In genomic region chr11:9566561-9567063, GRCh38 we compare ENCODE assay signal across 9 cellular contexts. TPM values are rescaled to one million over a fixed set of nuclear protein-coding genes. Genes with fewer than 3 reads are reported as not detected.
A peak's percentile ranks its signal among the peaks of the same experiment; 100 is the strongest.
DNase-seq lines count a peak whose midpoint lies in the region; ATAC-seq and TF ChIP-seq lines count a peak whose summit lies in the region.
"Had no signal": no experiment of that assay in that cellular context is flagged by ENCODE, and none has a peak within 500 bp of the region (broad histone marks: within the 10 kb centered on the region; RNA-seq: fewer than 3 reads in every experiment).

No MANE protein-coding gene starts in this region.

- H3K4me1 ChIP-seq in colonic mucosa (no peaks in the 10 kb centered on the region), lung (ENCODE audit: control insufficient read depth in 2 of 2, insufficient read depth in 2 of 2, low read length in 2 of 2) (peaks cover 2 to 6% of the 10 kb centered on the region in 2 donors), upper lobe of right lung (peaks cover 17% of the 10 kb centered on the region)

- H3K27me3 ChIP-seq in colonic mucosa (no peaks in the 10 kb centered on the region), lung (ENCODE audit: control insufficient read depth, insufficient read depth) (no peaks in the 10 kb centered on the region), upper lobe of right lung (no peaks in the 10 kb centered on the region)
- H3K27me3 ChIP-seq: BLaER1 had no signal

- peak overlapping the region; percentile 76 to 86 for H3K4me3 Mint-ChIP-seq in activated T-cell treated with anti-CD3 and anti-CD28 coated beads, Interleukin-2, amount 50 U/mL, for 72 hours
- H3K4me3 Mint-ChIP-seq in activated T-cell treated with anti-CD3 and anti-CD28 coated beads, Interleukin-2, amount 50 U/mL, for 4 hours: no peak overlapping the region

- peaks cover under 1 to 1% of the 10 kb centered on the region in 2 donors for H3K9me3 Mint-ChIP-seq in activated T-cell treated with anti-CD3 and anti-CD28 coated beads, Interleukin-2, amount 50 U/mL, for 72 hours
- H3K9me3 Mint-ChIP-seq in activated T-cell treated with anti-CD3 and anti-CD28 coated beads, Interleukin-2, amount 50 U/mL, for 4 hours: peaks cover 6% of the 10 kb centered on the region

- peaks cover 2 to 6% of the 10 kb centered on the region in 2 donors for H3K36me3 Mint-ChIP-seq in activated T-cell treated with anti-CD3 and anti-CD28 coated beads, Interleukin-2, amount 50 U/mL, for 72 hours (ENCODE audit: insufficient read depth in 2 of 2)
- no peaks in the 10 kb centered on the region for H3K36me3 Mint-ChIP-seq in activated T-cell treated with anti-CD3 and anti-CD28 coated beads, Interleukin-2, amount 50 U/mL, for 4 hours (ENCODE audit: insufficient read depth)

- H3K9ac ChIP-seq in colonic mucosa (ENCODE audit: low read depth in 2 of 2, low read length in 2 of 2): peak overlapping the region in 1 of 2 donors; percentile 62
- H3K9ac ChIP-seq: BLaER1 had no signal

- ATAC-seq in activated T-cell treated with anti-CD3 and anti-CD28 coated beads, Interleukin-2, amount 50 U/mL, for 72 hours (replicated peaks in 1 of 2): no peak
- ATAC-seq in activated T-cell treated with anti-CD3 and anti-CD28 coated beads, Interleukin-2, amount 50 U/mL, for 4 hours: no peak
- ATAC-seq in lung (ENCODE audit: insufficient read depth, low FRiP score) (no peak), upper lobe of right lung (no peak)

- peaks cover 9% of the 10 kb centered on the region for H3K27me3 Mint-ChIP-seq in activated T-cell treated with anti-CD3 and anti-CD28 coated beads, Interleukin-2, amount 50 U/mL, for 72 hours (ENCODE audit: low read depth)
- H3K27me3 Mint-ChIP-seq in activated T-cell treated with anti-CD3 and anti-CD28 coated beads, Interleukin-2, amount 50 U/mL, for 4 hours (ENCODE audit: low read depth): no peaks in the 10 kb centered on the region

- DNase-seq in activated T-cell treated with anti-CD3 and anti-CD28 coated beads, Interleukin-2, amount 50 U/mL, for 72 hours: no peak
- DNase-seq in activated T-cell treated with anti-CD3 and anti-CD28 coated beads, Interleukin-2, amount 50 U/mL, for 4 hours: no peak
- DNase-seq in colonic mucosa: no peak
- DNase-seq in lung (ENCODE audit: low spot score): no peak
- DNase-seq in upper lobe of right lung: no peak
- no peak for DNase-seq in HuH-7.5 (ENCODE audit: low spot score)
- DNase-seq in GF-D8 (lab: John Stamatoyannopoulos, UW): no peak
- no peak for DNase-seq in RKO (ENCODE audit: low spot score)

- H3K36me3 ChIP-seq in colonic mucosa: no peaks in the 10 kb centered on the region
- no peaks in the 10 kb centered on the region for H3K36me3 ChIP-seq in lung (ENCODE audit: control insufficient read depth in 2 of 2, insufficient read depth in 2 of 2, low read length in 2 of 2)
- no peaks in the 10 kb centered on the region for H3K36me3 ChIP-seq in upper lobe of right lung
- H3K36me3 ChIP-seq: BLaER1 had no signal

- intact Hi-C loops in colonic mucosa (cut with DNase I) (no loop called here), upper lobe of right lung (cut with DNase I) (no loop called here)

- no peak for TF ChIP-seq CTCF in colonic mucosa (IDR thresholded peaks at IDR 0.05)
- no peak for TF ChIP-seq CTCF in lung (IDR thresholded peaks at IDR 0.05; ENCODE audit: control extremely low read depth, extremely low read depth)
- TF ChIP-seq CTCF in upper lobe of right lung (IDR thresholded peaks at IDR 0.05): no peak

- peak overlapping the region; percentile 65 for H3K27ac ChIP-seq in colonic mucosa
- peak overlapping the region; percentile 60 to 98 for H3K27ac ChIP-seq in lung (ENCODE audit: low read depth in 1 of 2, low read length in 1 of 2)
- peak overlapping the region; percentile 92 for H3K27ac ChIP-seq in upper lobe of right lung
- H3K27ac ChIP-seq: BLaER1 had no signal

- 84 to 90% methylated on average over 3 of the region's 3 CpGs for WGBS in lung, 2 donors

- peaks cover 47% of the 10 kb centered on the region for H3K4me1 Mint-ChIP-seq in activated T-cell treated with anti-CD3 and anti-CD28 coated beads, Interleukin-2, amount 50 U/mL, for 72 hours (ENCODE audit: low read depth)
- peaks cover 23% of the 10 kb centered on the region for H3K4me1 Mint-ChIP-seq in activated T-cell treated with anti-CD3 and anti-CD28 coated beads, Interleukin-2, amount 50 U/mL, for 4 hours (ENCODE audit: low read depth)

- no peaks in the 10 kb centered on the region for H3K9me3 ChIP-seq in colonic mucosa
- H3K9me3 ChIP-seq in lung (ENCODE audit: control insufficient read depth in 2 of 2, insufficient read depth in 1 of 2, low read length in 1 of 2): peaks cover 0 to 2% of the 10 kb centered on the region in 2 donors
- H3K9me3 ChIP-seq in upper lobe of right lung: no peaks in the 10 kb centered on the region

- H3K27ac Mint-ChIP-seq in activated T-cell treated with anti-CD3 and anti-CD28 coated beads, Interleukin-2, amount 50 U/mL, for 72 hours: peak overlapping the region; percentile 3

- H3K4me3 ChIP-seq in colonic mucosa (no peak overlapping the region), lung (no peak overlapping the region), upper lobe of right lung (no peak overlapping the region)
- H3K4me3 ChIP-seq: BLaER1 had no signal

RNA-seq across cellular contexts. Expression of gene WEE1, which starts 6.9 kb away (rescaled TPM):
- 10 to 100 TPM; 41.6 to 45.5 TPM for total RNA-seq in activated T-cell treated with anti-CD3 and anti-CD28 coated beads, Interleukin-2, amount 50 U/mL, for 72 hours
- total RNA-seq in activated T-cell treated with anti-CD3 and anti-CD28 coated beads, Interleukin-2, amount 50 U/mL, for 4 hours: 10 to 100 TPM; 36.8 to 39.8 (median 38.0) TPM
- 10 to 100 TPM; 27.8 to 37.9 TPM for total RNA-seq in colonic mucosa
- total RNA-seq in lung: 10 to 100 TPM; 13.7 to 48.9 TPM
- 1 to 10 TPM; 5.0 to 5.7 TPM for polyA plus RNA-seq in lung
- 10.9 TPM for total RNA-seq in upper lobe of right lung
